In the genomic region with DNA sequence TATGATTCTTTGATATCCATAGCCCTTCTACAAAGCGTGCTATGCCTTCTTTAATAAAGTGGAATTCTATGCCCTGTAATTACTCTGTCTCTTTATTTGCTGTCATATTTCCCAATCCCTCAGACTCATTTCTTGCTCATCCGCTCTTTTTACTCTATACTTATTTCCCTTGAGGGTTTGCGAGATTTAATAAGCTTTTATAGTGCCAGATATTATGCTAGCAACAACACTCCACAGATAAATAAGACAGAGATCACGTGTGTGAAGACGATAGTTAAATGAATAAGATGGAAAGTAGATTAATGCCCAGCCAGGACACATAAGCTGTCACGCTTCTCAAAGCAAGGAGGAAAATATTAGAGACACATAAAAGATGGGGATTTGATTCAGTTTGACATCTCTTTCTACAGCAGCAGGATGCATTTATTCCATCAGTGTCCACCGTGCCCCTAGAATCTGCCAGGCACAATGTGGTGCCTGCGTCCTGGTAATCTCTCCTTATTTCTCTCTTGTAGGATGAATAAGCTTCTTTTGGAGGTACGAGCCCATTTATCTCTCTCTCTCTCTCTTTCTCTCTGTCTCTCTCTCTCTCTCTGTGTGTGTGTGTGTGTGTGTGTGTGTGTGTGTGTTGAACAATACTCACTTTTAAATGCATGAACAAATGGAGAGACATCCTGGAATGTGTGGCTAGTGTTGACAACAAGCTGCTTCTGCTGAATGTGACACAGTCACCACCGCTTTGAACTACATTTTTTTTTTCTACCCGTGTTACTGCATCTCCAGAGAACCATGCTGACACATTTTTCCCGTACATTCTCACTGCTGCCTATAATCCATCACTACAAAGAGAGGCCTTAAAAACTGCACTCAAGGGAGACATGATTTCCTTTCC, we compare ENCODE assay signal across 12 cellular contexts. TPM values are rescaled to one million over a fixed set of nuclear protein-coding genes. Genes with fewer than 3 reads are reported as not detected.
DNase-seq lines count a peak whose midpoint lies in the region; ATAC-seq lines count a peak whose summit lies in the region.
"Had no signal": no experiment of that assay in that cellular context is flagged by ENCODE, and none has a peak within 500 bp of the region (broad histone marks: within the 10 kb centered on the region; RNA-seq: fewer than 3 reads in every experiment).

No MANE protein-coding gene starts in this region.

- H2AFZ ChIP-seq in ACC112 (ENCODE audit: low read length, unreplicated experiment) = peak overlapping the region; percentile 52

- H3K4me3 ChIP-seq in ACC112 (ENCODE audit: low read depth, low read length) = peak overlapping the region; percentile 21; the same call in 1 of the 2 replicates
- H3K4me3 ChIP-seq: heart right ventricle, tibial artery had no signal

- DNase-seq in G401 (ENCODE audit: low spot score) (peak; percentile 71), lung microvascular endothelial cell (ENCODE audit: low read depth in 2 of 2) (peak; percentile 35 to 47), DMS53 (lab: John Stamatoyannopoulos, UW) (no peak), SKM-1 (lab: John Stamatoyannopoulos, UW; ENCODE audit: unreplicated experiment) (no peak)
- no peak for DNase-seq in activated naive CD8-positive, alpha-beta T cell treated with anti-CD3 and anti-CD28 coated beads for 36 hours
- DNase-seq: heart right ventricle; NCI-H1417; stimulated activated CD4-positive, alpha-beta T cell treated with anti-CD3 and anti-CD28 coated beads, Interleukin-2, amount 100 ng/mL, for 24 hours; tibial artery had no signal

- no peak overlapping the region for H3K4me3 Mint-ChIP-seq in activated naive CD8-positive, alpha-beta T cell treated with anti-CD3 and anti-CD28 coated beads for 36 hours

- peak overlapping the region; percentile 61 for H3K27ac Mint-ChIP-seq in activated naive CD8-positive, alpha-beta T cell treated with anti-CD3 and anti-CD28 coated beads for 36 hours

- in situ Hi-C loops in G401 (cut with HindIII; ENCODE audit: low sequenced_read_pairs) = no loop called here

- peaks cover 56% of the 10 kb centered on the region for H3K4me1 Mint-ChIP-seq in activated naive CD8-positive, alpha-beta T cell treated with anti-CD3 and anti-CD28 coated beads for 36 hours

- no peaks in the 10 kb centered on the region for H3K36me3 ChIP-seq in ACC112 (ENCODE audit: insufficient read depth, low read length)
- H3K36me3 ChIP-seq: heart right ventricle, tibial artery had no signal

- H3K27me3 Mint-ChIP-seq in activated naive CD8-positive, alpha-beta T cell treated with anti-CD3 and anti-CD28 coated beads for 36 hours = no peaks in the 10 kb centered on the region

- ATAC-seq in HG02623 (IDR thresholded peaks at IDR 0.05; ENCODE audit: unreplicated experiment) = no peak
- no peak for ATAC-seq in HG02642 (IDR thresholded peaks at IDR 0.05; ENCODE audit: poor library complexity, unreplicated experiment)
- ATAC-seq: heart right ventricle had no signal

- H3K27ac ChIP-seq in ACC112 (ENCODE audit: low read depth, low read length) = peak overlapping the region; percentile 88
- H3K27ac ChIP-seq: heart right ventricle, tibial artery had no signal

- no peaks in the 10 kb centered on the region for H3K27me3 ChIP-seq in ACC112 (ENCODE audit: insufficient read depth, low read length)
- H3K27me3 ChIP-seq: tibial artery had no signal

- peaks cover 50% of the 10 kb centered on the region for H3K4me1 ChIP-seq in ACC112 (ENCODE audit: control insufficient read depth, insufficient read depth, low read length, unreplicated experiment)
- H3K4me1 ChIP-seq: tibial artery had no signal

- peaks cover 47% of the 10 kb centered on the region for H3K36me3 Mint-ChIP-seq in activated naive CD8-positive, alpha-beta T cell treated with anti-CD3 and anti-CD28 coated beads for 36 hours

- H3K79me2 ChIP-seq in ACC112 (ENCODE audit: control insufficient read depth, insufficient read depth, low read length, unreplicated experiment) = no peaks in the 10 kb centered on the region

- H3K9me3 Mint-ChIP-seq in activated naive CD8-positive, alpha-beta T cell treated with anti-CD3 and anti-CD28 coated beads for 36 hours = no peaks in the 10 kb centered on the region

RNA-seq across cellular contexts. Expression of gene TMEM156, which starts 48.2 kb away (rescaled TPM):
- total RNA-seq in G401 (2014; rRNA removed; shearing (Covaris generic)) = 0.07 TPM in 1 of 2 replicates, not detected in the other
- total RNA-seq in activated naive CD8-positive, alpha-beta T cell treated with anti-CD3 and anti-CD28 coated beads for 36 hours = 10 to 100 TPM; 11.3 to 11.7 TPM
- under 0.01 and 0.87 TPM in 2 replicates for total RNA-seq in lung microvascular endothelial cell

Comparison
In these comparisons a context has a peak if more than half of its experiments do, and no peak if none do; other contexts are left out.
1. DNase-seq: peak in G401 (single experiment) and lung microvascular endothelial cell (2 of 2); none in activated naive CD8-positive, alpha-beta T cell treated with anti-CD3 and anti-CD28 coated beads for 36 hours (single experiment), DMS53 (single experiment) and SKM-1 (single experiment).